Comparison of ENCODE assay signal across 28 cellular contexts in genomic region chr12:50610171-50610570, GRCh38.
"Had no signal": no experiment of that assay in that cellular context is flagged by ENCODE, and none has a peak within 500 bp of the region (broad histone marks: within the 10 kb centered on the region; RNA-seq: fewer than 3 reads in every experiment).

No MANE protein-coding gene starts in this region.

- H3K27ac ChIP-seq: foreskin keratinocyte, gastroesophageal sphincter, hepatocyte, psoas muscle, right lobe of liver, tibial artery, upper lobe of left lung had no signal

- H3K4me3 Mint-ChIP-seq: mesothelial cell of epicardium; naive thymus-derived CD4-positive, alpha-beta T cell; nephron; stimulated activated memory B cell treated with anti-CD40 and anti-IgM and Interleukin-4, amounts not matched to agents 10 μg/mL and 1 μg/mL and 100 μg/mL, for 72 hours had no signal

- H3K27me3 Mint-ChIP-seq: naive thymus-derived CD4-positive, alpha-beta T cell; stimulated activated memory B cell treated with anti-CD40 and anti-IgM and Interleukin-4, amounts not matched to agents 10 μg/mL and 1 μg/mL and 100 μg/mL, for 72 hours had no signal

- H3K36me3 ChIP-seq: esophagus muscularis mucosa, gastroesophageal sphincter, ovary, right lobe of liver, upper lobe of left lung had no signal

- H3K4me3 ChIP-seq: coronary artery, esophagus muscularis mucosa, gastroesophageal sphincter, heart left ventricle, hepatocyte, mucosa of descending colon, ovary, psoas muscle, right lobe of liver, spleen, testis, tibial artery, upper lobe of left lung had no signal

- ATAC-seq: foreskin keratinocyte; gastroesophageal sphincter; left lobe of liver; mucosa of descending colon; naive thymus-derived CD4-positive, alpha-beta T cell; psoas muscle; right lobe of liver; stimulated activated memory B cell treated with anti-CD40 and anti-IgM and Interleukin-4, amounts not matched to agents 10 μg/mL and 1 μg/mL and 100 μg/mL, for 72 hours; stimulated activated naive CD8-positive, alpha-beta T cell treated with anti-CD3 and anti-CD28 coated beads, Interleukin-15, Interleukin-2, amounts not matched to agents 100 U/mL and 50 U/mL, for 24 hours had no signal

- H3K9me3 ChIP-seq: esophagus muscularis mucosa, gastroesophageal sphincter, heart left ventricle, mucosa of descending colon, ovary, psoas muscle, right lobe of liver, spleen, testis, tibial artery, upper lobe of left lung had no signal

- H3K27ac Mint-ChIP-seq: mesothelial cell of epicardium; stimulated activated memory B cell treated with anti-CD40 and anti-IgM and Interleukin-4, amounts not matched to agents 10 μg/mL and 1 μg/mL and 100 μg/mL, for 72 hours had no signal

- DNase-seq: effector CD4-positive, alpha-beta T cell; foreskin keratinocyte; heart left ventricle; kidney; mesenchymal stem cell; mucosa of descending colon; naive thymus-derived CD4-positive, alpha-beta T cell; nucleus accumbens; ovary; posterior cingulate gyrus; psoas muscle; retina; right lobe of liver; spleen; stimulated activated CD4-positive, alpha-beta T cell treated with anti-CD3 and anti-CD28 coated beads, Interleukin-4, amount 100 ng/mL, for 4 hours; stimulated activated naive CD8-positive, alpha-beta T cell treated with anti-CD3 and anti-CD28 coated beads, Interleukin-15, Interleukin-2, amounts not matched to agents 100 U/mL and 50 U/mL, for 24 hours; substantia nigra; testis; tibial artery had no signal

- H3K9me3 Mint-ChIP-seq: mesothelial cell of epicardium; naive thymus-derived CD4-positive, alpha-beta T cell; nephron; stimulated activated memory B cell treated with anti-CD40 and anti-IgM and Interleukin-4, amounts not matched to agents 10 μg/mL and 1 μg/mL and 100 μg/mL, for 72 hours had no signal

- H3K27me3 ChIP-seq: esophagus muscularis mucosa, foreskin keratinocyte, gastroesophageal sphincter, heart left ventricle, hepatocyte, ovary, right lobe of liver, spleen, testis, tibial artery, upper lobe of left lung had no signal
